Comparison of ENCODE assay signal across 15 cellular contexts in the genomic region with DNA sequence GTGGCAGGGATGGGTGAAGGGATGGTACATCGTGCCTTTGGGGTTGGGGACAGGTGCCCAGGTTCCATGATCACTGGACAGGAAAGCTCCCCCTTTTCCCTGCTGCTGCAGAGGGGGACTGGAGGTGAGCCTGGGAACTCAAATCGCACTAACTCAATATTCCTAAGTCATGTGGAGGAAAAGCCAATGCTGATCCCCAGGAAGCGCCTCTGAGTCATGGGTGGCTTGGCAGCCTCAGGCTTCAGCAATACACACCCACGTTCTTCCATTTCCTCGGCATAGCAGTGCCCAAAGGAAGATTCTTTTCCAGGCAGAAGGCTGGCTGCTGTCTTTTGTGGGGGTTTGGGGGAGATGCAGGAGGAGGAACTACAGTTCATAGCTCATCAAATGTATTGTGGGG.
DNase-seq lines count a peak whose midpoint lies in the region; ATAC-seq, FAIRE-seq and TF ChIP-seq lines count a peak whose summit lies in the region.
"Had no signal": no experiment of that assay in that cellular context is flagged by ENCODE, and none has a peak within 500 bp of the region (broad histone marks: within the 10 kb centered on the region; RNA-seq: fewer than 3 reads in every experiment).

No MANE protein-coding gene starts in this region.

- H4K20me1 ChIP-seq in SK-N-SH (ENCODE audit: insufficient read depth): no peaks in the 10 kb centered on the region

- H3K9me3 ChIP-seq in SK-N-SH (no peaks in the 10 kb centered on the region), spleen (no peaks in the 10 kb centered on the region)
- H3K9me3 ChIP-seq: esophagus squamous epithelium, right lobe of liver, stomach had no signal

- WGBS in SK-N-SH (ENCODE audit: low lambda C conversion rate): 50% methylated on average over 2 of the region's 5 CpGs
- WGBS in spleen, 5 donors: 66 to 82% (median 75%) methylated on average over 4 to 5 of the region's 5 CpGs

- ATAC-seq in GM21360 (IDR thresholded peaks at IDR 0.05; ENCODE audit: unreplicated experiment): no peak
- no peak for ATAC-seq in activated CD8-positive, alpha-beta T cell treated with anti-CD3 and anti-CD28 coated beads, Interleukin-2, amount 10 ng/mL, durations not matched to agents 7 days and 5 days

- no peak for TF ChIP-seq CTCF in SK-N-SH (IDR thresholded peaks at IDR 0.05)
- no peak for TF ChIP-seq CTCF in foreskin fibroblast (IDR thresholded peaks at IDR 0.05; ENCODE audit: low read depth, low read length)
- TF ChIP-seq CTCF in spleen (IDR thresholded peaks at IDR 0.05 in 8 of 11, conservative IDR thresholded peaks at IDR 0.05 in 3 of 11): no peak

- H3K36me3 Mint-ChIP-seq in activated CD8-positive, alpha-beta T cell treated with anti-CD3 and anti-CD28 coated beads, Interleukin-2, amount 10 ng/mL, durations not matched to agents 7 days and 5 days (ENCODE audit: low read depth): no peaks in the 10 kb centered on the region

- H3K27me3 ChIP-seq in SK-N-SH (ENCODE audit: insufficient read depth): no peaks in the 10 kb centered on the region
- H3K27me3 ChIP-seq in spleen (replicated peaks in 1 of 7): no peaks in the 10 kb centered on the region
- H3K27me3 ChIP-seq: esophagus squamous epithelium, right lobe of liver, stomach had no signal

- intact Hi-C loops in spleen (cut with DNase I; ENCODE audit: low total_unique reads): no loop called here

- H3K4me2 ChIP-seq in SK-N-SH: 0 out of 2 replicates have a peak overlapping the region, but pooled peaks have one; percentile 44

- H3K4me1 Mint-ChIP-seq in activated CD8-positive, alpha-beta T cell treated with anti-CD3 and anti-CD28 coated beads, Interleukin-2, amount 10 ng/mL, durations not matched to agents 7 days and 5 days (ENCODE audit: low read depth): no peaks in the 10 kb centered on the region
- H3K4me1 Mint-ChIP-seq: central memory CD8-positive, alpha-beta T cell had no signal

- H3K27ac Mint-ChIP-seq in activated CD8-positive, alpha-beta T cell treated with anti-CD3 and anti-CD28 coated beads, Interleukin-2, amount 10 ng/mL, durations not matched to agents 7 days and 5 days: no peak overlapping the region
- H3K27ac Mint-ChIP-seq: T-helper 1 cell treated with Interleukin-12 subunit alpha and Interleukin-12 subunit beta and Interleukin-4 antibody, amounts not matched to agents 30 μg/mL and 1 μg/mL, for 36 hours had no signal

- no peak overlapping the region for H3K4me3 ChIP-seq in SK-N-SH (ENCODE audit: low read depth in 2 of 2, low read length in 1 of 2)
- no peak overlapping the region for H3K4me3 ChIP-seq in foreskin fibroblast (ENCODE audit: low read depth in 1 of 2, low read length in 2 of 2)
- H3K4me3 ChIP-seq in spleen: no peak overlapping the region
- H3K4me3 ChIP-seq: esophagus squamous epithelium, right lobe of liver, stomach had no signal

- no peaks in the 10 kb centered on the region for H3K27me3 Mint-ChIP-seq in activated CD8-positive, alpha-beta T cell treated with anti-CD3 and anti-CD28 coated beads, Interleukin-2, amount 10 ng/mL, durations not matched to agents 7 days and 5 days (ENCODE audit: low read depth)

- H3K9ac ChIP-seq in SK-N-SH: no peak overlapping the region

- no peak for TF ChIP-seq RAD21 in SK-N-SH (IDR thresholded peaks at IDR 0.05; ENCODE audit: low read length)

- POLR2A ChIA-PET in SK-N-SH (lab: Yijun Ruan, JAX): no interaction called here
- POLR2A ChIA-PET in activated CD8-positive, alpha-beta T cell treated with anti-CD3 and anti-CD28 coated beads, Interleukin-2, amount 10 ng/mL, durations not matched to agents 7 days and 5 days (lab: Charles Lee): interaction anchor here (0.6 kb wide), 1 partner anchor 670 kb away, joined by 3 read pairs; no protein-coding TSS in a partner anchor

- no peak for FAIRE-seq in GM12891 (lab: Jason Lieb, UNC)

- no peaks in the 10 kb centered on the region for H3F3A ChIP-seq in SK-N-SH (replicated peaks; ENCODE audit: insufficient read depth)

- no peaks in the 10 kb centered on the region for H3K9me3 Mint-ChIP-seq in activated CD8-positive, alpha-beta T cell treated with anti-CD3 and anti-CD28 coated beads, Interleukin-2, amount 10 ng/mL, durations not matched to agents 7 days and 5 days (ENCODE audit: insufficient read depth)
- H3K9me3 Mint-ChIP-seq: central memory CD8-positive, alpha-beta T cell; T-helper 1 cell treated with Interleukin-12 subunit alpha and Interleukin-12 subunit beta and Interleukin-4 antibody, amounts not matched to agents 30 μg/mL and 1 μg/mL, for 36 hours had no signal

- no peak overlapping the region for H3K27ac ChIP-seq in SK-N-SH (ENCODE audit: low read depth in 2 of 2, low read length in 1 of 2)
- H3K27ac ChIP-seq in spleen: no peak overlapping the region
- H3K27ac ChIP-seq: esophagus squamous epithelium, right lobe of liver, stomach had no signal

- H3K36me3 ChIP-seq in SK-N-SH (replicated peaks in 1 of 2; ENCODE audit: control insufficient read depth in 1 of 2, insufficient read depth in 2 of 2, low read length in 1 of 2): no peaks in the 10 kb centered on the region
- peaks cover 0 to 9% (median 0%) of the 10 kb centered on the region in 6 donors for H3K36me3 ChIP-seq in spleen
- H3K36me3 ChIP-seq: esophagus squamous epithelium, right lobe of liver had no signal

- peak; percentile 70 for DNase-seq in GM03348 (ENCODE audit: low spot score)
- no peak for DNase-seq in SK-N-SH
- peak; percentile 27 to 55 for DNase-seq in foreskin fibroblast
- peak; percentile 47 for DNase-seq in spleen
- DNase-seq in GM12891 (ENCODE audit: insufficient read length, low spot score): no peak
- DNase-seq in activated CD8-positive, alpha-beta T cell treated with anti-CD3 and anti-CD28 coated beads, Interleukin-2, amount 10 ng/mL, durations not matched to agents 7 days and 5 days: no peak
- DNase-seq: activated CD4-positive, alpha-beta T cell treated with anti-CD3 and anti-CD28 coated beads, Interleukin-2, amount 50 U/mL, for 48 hours; activated gamma-delta T cell treated with Interleukin-2 at 50 U/mL for 16 hours; esophagus squamous epithelium; NCI-H2171; right lobe of liver; stomach had no signal

- no peak for TF ChIP-seq EP300 in SK-N-SH (IDR thresholded peaks at IDR 0.05; ENCODE audit: borderline replicate concordance in 1 of 2, low read depth in 1 of 2, low read length in 1 of 2)

- peak overlapping the region; percentile 68; the same call in 1 of the 2 replicates for H2AFZ ChIP-seq in SK-N-SH (ENCODE audit: low read depth)

- no peak for TF ChIP-seq POLR2A in spleen (IDR thresholded peaks at IDR 0.05)
- no peak for TF ChIP-seq POLR2A in GM12891 (IDR thresholded peaks at IDR 0.05; ENCODE audit: low read depth, low read length)

- no peaks in the 10 kb centered on the region for H3K79me2 ChIP-seq in SK-N-SH (ENCODE audit: insufficient read depth)

- CTCF ChIA-PET in SK-N-SH (lab: Yijun Ruan, JAX): interaction anchor here (2.2 kb wide), 1 partner anchor 53 kb away, joined by 5 read pairs; no protein-coding TSS in a partner anchor
- CTCF ChIA-PET in activated CD8-positive, alpha-beta T cell treated with anti-CD3 and anti-CD28 coated beads, Interleukin-2, amount 10 ng/mL, durations not matched to agents 7 days and 5 days (lab: Charles Lee): no interaction called here

- H3K4me3 Mint-ChIP-seq in activated CD8-positive, alpha-beta T cell treated with anti-CD3 and anti-CD28 coated beads, Interleukin-2, amount 10 ng/mL, durations not matched to agents 7 days and 5 days: no peak overlapping the region
- H3K4me3 Mint-ChIP-seq: central memory CD8-positive, alpha-beta T cell; T-helper 1 cell treated with Interleukin-12 subunit alpha and Interleukin-12 subunit beta and Interleukin-4 antibody, amounts not matched to agents 30 μg/mL and 1 μg/mL, for 36 hours had no signal

- no peaks in the 10 kb centered on the region for H3K9me2 ChIP-seq in SK-N-SH

- peaks cover 0 to 15% of the 10 kb centered on the region in 2 experiments; a peak in 2 of 4 replicates for H3K4me1 ChIP-seq in SK-N-SH (ENCODE audit: control insufficient read depth in 1 of 2, insufficient read depth in 2 of 2, low read depth in 1 of 2, low read length in 1 of 2)
- H3K4me1 ChIP-seq in spleen: peaks cover 0 to 19% (median 9%) of the 10 kb centered on the region in 6 donors

TF ChIP-seq in SK-N-SH, 30 proteins besides CTCF, POLR2A, EP300 and RAD21 (continues in another document):
- TF ChIP-seq MXI1 (IDR thresholded peaks at IDR 0.05; ENCODE audit: low read depth, low read length) (no peak), YY1 (IDR thresholded peaks at IDR 0.05; ENCODE audit: low read depth) (no peak), TAF1 (IDR thresholded peaks at IDR 0.05; ENCODE audit: borderline replicate concordance, low read depth, low read length) (no peak), SMC3 (IDR thresholded peaks at IDR 0.05; ENCODE audit: low read depth, low read length) (no peak), MEF2A (IDR thresholded peaks at IDR 0.05; ENCODE audit: borderline replicate concordance, low read depth) (no peak), EZH2phosphoT487 (IDR thresholded peaks at IDR 0.05; ENCODE audit: borderline replicate concordance, low read depth) (no peak), GATA2 (CRISPR knock-in tag; IDR thresholded peaks at IDR 0.05) (no peak), RCOR1 (IDR thresholded peaks at IDR 0.05; ENCODE audit: low read length) (no peak)
- TF ChIP-seq, protein P1, sequence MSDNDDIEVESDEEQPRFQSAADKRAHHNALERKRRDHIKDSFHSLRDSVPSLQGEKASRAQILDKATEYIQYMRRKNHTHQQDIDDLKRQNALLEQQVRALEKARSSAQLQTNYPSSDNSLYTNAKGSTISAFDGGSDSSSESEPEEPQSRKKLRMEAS (IDR thresholded peaks at IDR 0.05; ENCODE audit: low read depth): 0 out of 2 replicates have a peak, but pooled peaks have one; percentile 45

TF ChIP-seq in GM12891, 5 proteins besides CTCF, POLR2A, EP300 and RAD21:
- TF ChIP-seq POLR2AphosphoS5 (IDR thresholded peaks at IDR 0.05; ENCODE audit: low read depth, low read length) (no peak), POU2F2 (IDR thresholded peaks at IDR 0.05; ENCODE audit: low read depth, low read length) (no peak), TAF1 (IDR thresholded peaks at IDR 0.05; ENCODE audit: low read depth, low read length) (no peak), PAX5 (IDR thresholded peaks at IDR 0.05; ENCODE audit: insufficient read depth, low read length, severe bottlenecking) (no peak), SPI1 (IDR thresholded peaks at IDR 0.05; ENCODE audit: low read depth, low read length) (no peak)

Comparison
In these comparisons a context has a peak if more than half of its experiments do, and no peak if none do; other contexts are left out.
1. DNase-seq: peak in GM03348 (single experiment), foreskin fibroblast (2 of 2) and spleen (single experiment); none in SK-N-SH (single experiment), GM12891 (single experiment) and activated CD8-positive, alpha-beta T cell treated with anti-CD3 and anti-CD28 coated beads, Interleukin-2, amount 10 ng/mL, durations not matched to agents 7 days and 5 days (single experiment).